8 cellular contexts compared by ENCODE assay signal in genomic region chr2:157443795-157444642, GRCh38. TPM values are rescaled to one million over a fixed set of nuclear protein-coding genes. Genes with fewer than 3 reads are reported as not detected.
DNase-seq lines count a peak whose midpoint lies in the region; ATAC-seq, FAIRE-seq and TF ChIP-seq lines count a peak whose summit lies in the region.

CYTIP (minus strand) TSS chr2:157444089; CDS start chr2:157444020, 69 bp downstream.

- WGBS in GM12878 (ENCODE audit: insufficient coverage, insufficient replicate concordance, low lambda C conversion rate, missing lambda C conversion rate): 3% methylated on average over 13 of the region's 13 CpGs
- WGBS in ovary, 3 donors: 87 to 91% (median 90%) methylated on average over 13 of the region's 13 CpGs

- no peak for FAIRE-seq in GM12878 (lab: Jason Lieb, UNC)
- FAIRE-seq in H54 (lab: Jason Lieb, UNC): no peak

- H4K20me1 ChIP-seq in GM12878 (ENCODE audit: control insufficient read depth, insufficient read depth): no peaks in the 10 kb centered on the region

- peak within 1 kb of the TSS; percentile 100 for H3K4me2 ChIP-seq in GM12878 (ENCODE audit: control insufficient read depth, insufficient read depth)

- POLR2A ChIA-PET in GM12878 (lab: Charles Lee): interaction anchor here (0.6 to 7.6 kb wide), 14 partner anchors 8 to 114 kb away, joined by 3 to 90 read pairs (median 5); no protein-coding TSS in a partner anchor

- no peaks in the 10 kb centered on the region for H3K27me3 ChIP-seq in GM12878 (replicated peaks in 1 of 2; ENCODE audit: control insufficient read depth in 2 of 2, insufficient read depth in 2 of 2, low read length in 1 of 2)
- no peaks in the 10 kb centered on the region for H3K27me3 ChIP-seq in ovary

- SMC1A ChIA-PET in GM12878 (lab: Charles Lee; ENCODE audit: uncharacterized antibody, unreplicated experiment): interaction anchor here (0.7 to 2.7 kb wide), 32 partner anchors 8 to 307 kb away, joined by 3 to 52 read pairs (median 6); partner anchors contain the start of gene ERMN

- peak; percentile 50 for ATAC-seq in GM18868 (IDR thresholded peaks at IDR 0.05; ENCODE audit: unreplicated experiment)
- ATAC-seq in HG02943 (IDR thresholded peaks at IDR 0.05; ENCODE audit: low read depth, unreplicated experiment): peak; percentile 41
- peak; percentile 57 for ATAC-seq in GM12878
- ATAC-seq in omental fat pad (ENCODE audit: low FRiP score): no peak

- TF ChIP-seq EP300 in GM12878 (IDR thresholded peaks at IDR 0.05; ENCODE audit: borderline replicate concordance in 1 of 2, control insufficient read depth in 1 of 2, low read depth in 2 of 2, low read length in 2 of 2) (peak; percentile 52 to 67; a peak in 3 of 4 replicates), ovary (IDR thresholded peaks at IDR 0.05) (no peak)

- RAD21 ChIA-PET in GM12878 (lab: Charles Lee; ENCODE audit: unreplicated experiment): interaction anchor here (0.7 to 7.8 kb wide), 23 partner anchors 10 to 137 kb away, joined by 3 to 125 read pairs (median 5); no protein-coding TSS in a partner anchor

- CTCF ChIA-PET in GM12878 (lab: Yijun Ruan, JAX): interaction anchor here (0.6 to 2.3 kb wide), 19 partner anchors 10 to 142 kb away, joined by 3 to 14 read pairs (median 6); no protein-coding TSS in a partner anchor

- peak within 1 kb of the TSS; percentile 99 for H3K9ac ChIP-seq in GM12878 (ENCODE audit: control insufficient read depth, insufficient read depth, low read length)

- peak within 1 kb of the TSS; percentile 90 for H3K4me3 ChIP-seq in GM12878
- H3K4me3 ChIP-seq in ovary: no peak within 1 kb of the TSS

- intact Hi-C loops in GM12878 (cut with micrococcal nuclease; ENCODE audit: unreplicated experiment): loop anchor here (1.0 to 5.0 kb wide), 4 partner anchors 26 to 1101 kb away; no protein-coding TSS in a partner anchor
- intact Hi-C loops in ovary (cut with DNase I): no loop called here

- in situ Hi-C loops in GM12878 (cut with MboI): no loop called here

- peaks cover 68% of the 10 kb centered on the region for H3K79me2 ChIP-seq in GM12878 (ENCODE audit: control insufficient read depth, insufficient read depth, low read length)

- TF ChIP-seq RAD21 in GM12878 (IDR thresholded peaks at IDR 0.05; ENCODE audit: insufficient read depth, low read depth, low read length): 0 out of 2 replicates have a peak, but pooled peaks have one; percentile 21

- TF ChIP-seq CTCF in GM12878 (IDR thresholded peaks at IDR 0.05 in 2 of 3, conservative IDR thresholded peaks at IDR 0.05 in 1 of 3; ENCODE audit: control insufficient read depth in 2 of 3, extremely low read depth in 1 of 3, insufficient read depth in 1 of 3, low read depth in 3 of 3, low read length in 3 of 3) (no peak), omental fat pad (IDR thresholded peaks at IDR 0.05) (no peak), ovary (IDR thresholded peaks at IDR 0.05) (no peak)

- TSS peak; percentile 63 for BruUV-seq in GM12878 (replicated peaks; lab: Mats Ljungman, UMichigan)

- peak within 1 kb of the TSS; percentile 98 for H3K27ac ChIP-seq in GM12878 (ENCODE audit: control insufficient read depth, insufficient read depth)
- no peak within 1 kb of the TSS for H3K27ac ChIP-seq in ovary

- H2AFZ ChIP-seq in GM12878 (ENCODE audit: control insufficient read depth, low read depth, low read length): peak within 1 kb of the TSS; percentile 20

- TF ChIP-seq POLR2A in Raji (IDR thresholded peaks at IDR 0.05; ENCODE audit: insufficient read depth, low read depth, low read length): peak; percentile 91
- TF ChIP-seq POLR2A in GM12878 (IDR thresholded peaks at IDR 0.05; ENCODE audit: low read depth, low read length): peak; percentile 89
- no peak for TF ChIP-seq POLR2A in H54 (IDR thresholded peaks at IDR 0.05; ENCODE audit: low read depth, low read length)
- no peak for TF ChIP-seq POLR2A in ovary (IDR thresholded peaks at IDR 0.05)

- peak; percentile 91 for DNase-seq in GM12878 (ENCODE audit: low read depth, low spot score)
- DNase-seq in omental fat pad (ENCODE audit: low spot score): no peak
- DNase-seq in H54 (ENCODE audit: insufficient read length, low spot score): no peak
- no peak for DNase-seq in ovary
- DNase-seq in COR-L47 (lab: John Stamatoyannopoulos, UW): no peak

- H3K9me3 ChIP-seq in GM12878 (replicated peaks; ENCODE audit: control insufficient read depth, insufficient read depth, low read length) (no peaks in the 10 kb centered on the region), ovary (no peaks in the 10 kb centered on the region)

- H3K4me1 ChIP-seq in GM12878 (ENCODE audit: control insufficient read depth, insufficient read depth, low read length) (peaks cover 8% of the 10 kb centered on the region; the same call in 1 of the 2 replicates), ovary (ENCODE audit: insufficient read depth) (no peaks in the 10 kb centered on the region)

- H3K36me3 ChIP-seq in GM12878 (ENCODE audit: control insufficient read depth in 2 of 2, insufficient read depth in 2 of 2, low read length in 1 of 2): no peaks in the 10 kb centered on the region; a peak in 1 of 4 replicates
- no peaks in the 10 kb centered on the region for H3K36me3 ChIP-seq in ovary

TF ChIP-seq in GM12878, 131 proteins besides CTCF, POLR2A, EP300 and RAD21 (continues in another document):
- TF ChIP-seq ZNF24 (IDR thresholded peaks at IDR 0.05): no peak
- TF ChIP-seq SMAD5 (IDR thresholded peaks at IDR 0.05; ENCODE audit: low read depth): peak; percentile 95
- TF ChIP-seq STAT1 (conservative IDR thresholded peaks at IDR 0.05): no peak
- TF ChIP-seq KAT2A (conservative IDR thresholded peaks at IDR 0.05; ENCODE audit: control insufficient read depth, low read depth, low read length): no peak
- 0 out of 2 replicates have a peak, but pooled peaks have one; percentile 50 for TF ChIP-seq MEF2A (IDR thresholded peaks at IDR 0.05; ENCODE audit: insufficient read depth, low read depth, low read length)
- TF ChIP-seq SUZ12 (IDR thresholded peaks at IDR 0.05; ENCODE audit: unreplicated experiment): no peak
- TF ChIP-seq, protein P1, sequence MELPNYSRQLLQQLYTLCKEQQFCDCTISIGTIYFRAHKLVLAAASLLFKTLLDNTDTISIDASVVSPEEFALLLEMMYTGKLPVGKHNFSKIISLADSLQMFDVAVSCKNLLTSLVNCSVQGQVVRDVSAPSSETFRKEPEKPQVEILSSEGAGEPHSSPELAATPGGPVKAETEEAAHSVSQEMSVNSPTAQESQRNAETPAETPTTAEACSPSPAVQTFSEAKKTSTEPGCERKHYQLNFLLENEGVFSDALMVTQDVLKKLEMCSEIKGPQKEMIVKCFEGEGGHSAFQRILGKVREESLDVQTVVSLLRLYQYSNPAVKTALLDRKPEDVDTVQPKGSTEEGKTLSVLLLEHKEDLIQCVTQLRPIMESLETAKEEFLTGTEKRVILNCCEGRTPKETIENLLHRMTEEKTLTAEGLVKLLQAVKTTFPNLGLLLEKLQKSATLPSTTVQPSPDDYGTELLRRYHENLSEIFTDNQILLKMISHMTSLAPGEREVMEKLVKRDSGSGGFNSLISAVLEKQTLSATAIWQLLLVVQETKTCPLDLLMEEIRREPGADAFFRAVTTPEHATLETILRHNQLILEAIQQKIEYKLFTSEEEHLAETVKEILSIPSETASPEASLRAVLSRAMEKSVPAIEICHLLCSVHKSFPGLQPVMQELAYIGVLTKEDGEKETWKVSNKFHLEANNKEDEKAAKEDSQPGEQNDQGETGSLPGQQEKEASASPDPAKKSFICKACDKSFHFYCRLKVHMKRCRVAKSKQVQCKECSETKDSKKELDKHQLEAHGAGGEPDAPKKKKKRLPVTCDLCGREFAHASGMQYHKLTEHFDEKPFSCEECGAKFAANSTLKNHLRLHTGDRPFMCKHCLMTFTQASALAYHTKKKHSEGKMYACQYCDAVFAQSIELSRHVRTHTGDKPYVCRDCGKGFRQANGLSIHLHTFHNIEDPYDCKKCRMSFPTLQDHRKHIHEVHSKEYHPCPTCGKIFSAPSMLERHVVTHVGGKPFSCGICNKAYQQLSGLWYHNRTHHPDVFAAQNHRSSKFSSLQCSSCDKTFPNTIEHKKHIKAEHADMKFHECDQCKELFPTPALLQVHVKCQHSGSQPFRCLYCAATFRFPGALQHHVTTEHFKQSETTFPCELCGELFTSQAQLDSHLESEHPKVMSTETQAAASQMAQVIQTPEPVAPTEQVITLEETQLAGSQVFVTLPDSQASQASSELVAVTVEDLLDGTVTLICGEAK (IDR thresholded peaks at IDR 0.05; ENCODE audit: borderline replicate concordance): peak; percentile 41; the same call in 1 of the 2 replicates
- no peak for TF ChIP-seq MTA2 (IDR thresholded peaks at IDR 0.05; ENCODE audit: low read depth)
- no peak for TF ChIP-seq DPF2 (IDR thresholded peaks at IDR 0.05)
- TF ChIP-seq TCF7 (IDR thresholded peaks at IDR 0.05; ENCODE audit: borderline replicate concordance): no peak
- TF ChIP-seq NFIC (IDR thresholded peaks at IDR 0.05; ENCODE audit: low read depth, low read length): peak; percentile 33

RNA-seq across cellular contexts. Expression of gene CYTIP, which starts in this region (rescaled TPM):
- 245 and 264 TPM in 2 replicates for total RNA-seq in GM12878 (2013; cell fraction: nucleolus; rRNA removed)
- total RNA-seq in GM12878 (2014; rRNA removed): 73.6 and 74.4 TPM in 2 replicates
- total RNA-seq in GM12878 (2014; rRNA removed; fragmentation: Illumina TruSeq; extraction: Trizol): 94.2 and 97.1 TPM in 2 replicates
- 63.7 and 64.9 TPM in 2 replicates for total RNA-seq in GM12878 (2021)
- 86.9 TPM for polyA plus RNA-seq in GM12878 (2011; ENCODE audit: low read depth)
- 178 and 213 TPM in 2 replicates for polyA plus RNA-seq in GM12878 (2011; rRNA removed)
- polyA plus RNA-seq in GM12878 (2011; cell fraction: cytosol; rRNA removed): 88.3 and 124 TPM in 2 replicates
- 57.7 and 73.8 TPM in 2 replicates for polyA plus RNA-seq in GM12878 (2011; cell fraction: nucleus; rRNA removed)
- 92.3 and 147 TPM in 2 replicates for polyA plus RNA-seq in GM12878 (2012)
- 71.4 and 99.2 TPM in 2 replicates for polyA plus RNA-seq in GM12878 (2014; fragmentation: Illumina TruSeq; extraction: Trizol)
- 10 to 100 TPM; 71.6 to 75.4 TPM for polyA plus RNA-seq in GM12878 (2014; fragmentation: Nextera tagmentation; extraction: Ambion mirVana)
- 51.2 and 55.1 TPM in 2 replicates for polyA plus RNA-seq in GM12878 (2014; rRNA removed)
- polyA plus RNA-seq in GM12878 (2016; fragmentation: Nextera tagmentation; extraction: Ambion mirVana): 10 to 100 TPM; 73.2 to 76.5 TPM
- 173 and 213 TPM in 2 replicates for polyA minus RNA-seq in GM12878 (2011; rRNA and poly(A)+ RNA removed)
- 103 TPM in 2 replicates for polyA minus RNA-seq in GM12878 (2011; cell fraction: cytosol; rRNA and poly(A)+ RNA removed)
- polyA minus RNA-seq in GM12878 (2011; cell fraction: nucleus; rRNA and poly(A)+ RNA removed): 449 and 546 TPM in 2 replicates
- 10 to 100 TPM; 13.4 to 26.1 (median 17.5) TPM for total RNA-seq in omental fat pad
- 1 to 10 TPM in 6 of 7 donors, under 1 TPM in 1; 0.66 to 6.1 (median 2.7) TPM for total RNA-seq in ovary
- polyA plus RNA-seq in ovary: 1 to 10 TPM in 1 of 2 donors, under 1 TPM in 1; 0.73 to 4.2 TPM

Comparison
In these comparisons a context has a peak if more than half of its experiments do, and no peak if none do; other contexts are left out.
1. RNA of gene CYTIP (polyA plus RNA-seq): 51.2 to 213 TPM in GM12878; 0.73 to 4.2 TPM in ovary; every median in the first group is over 10 times any median in the second.
2. POLR2A ChIP-seq: peak in Raji (single experiment) and GM12878 (single experiment); none in H54 (single experiment) and ovary (single experiment).